In genomic region chr7:77698042-77698625, GRCh38 we compare ENCODE assay signal across 8 cellular contexts. TPM values are rescaled to one million over a fixed set of nuclear protein-coding genes. Genes with fewer than 3 reads are reported as not detected.
DNase-seq lines count a peak whose midpoint lies in the region; TF ChIP-seq lines count a peak whose summit lies in the region.

No MANE protein-coding gene starts in this region.

- H3K27ac Mint-ChIP-seq in activated naive CD4-positive, alpha-beta T cell treated with anti-CD3 and anti-CD28 coated beads, Interleukin-2, amount 50 U/mL, for 24 hours: no peak overlapping the region
- H3K27ac Mint-ChIP-seq in activated CD4-positive, alpha-beta memory T cell treated with anti-CD3 and anti-CD28 coated beads, Interleukin-2, amount 10 ng/mL, durations not matched to agents 7 days and 5 days: peak overlapping the region; percentile 71

- no peaks in the 10 kb centered on the region for H3K9me3 Mint-ChIP-seq in activated naive CD4-positive, alpha-beta T cell treated with anti-CD3 and anti-CD28 coated beads, Interleukin-2, amount 50 U/mL, for 24 hours
- peaks cover 2% of the 10 kb centered on the region for H3K9me3 Mint-ChIP-seq in activated CD4-positive, alpha-beta memory T cell treated with anti-CD3 and anti-CD28 coated beads, Interleukin-2, amount 10 ng/mL, durations not matched to agents 7 days and 5 days

- H3K27ac ChIP-seq in thyroid gland: peak overlapping the region; percentile 97 to 100 (median 97)

- H3K4me3 Mint-ChIP-seq in activated naive CD4-positive, alpha-beta T cell treated with anti-CD3 and anti-CD28 coated beads, Interleukin-2, amount 50 U/mL, for 24 hours: peak overlapping the region; percentile 92
- peak overlapping the region; percentile 98 for H3K4me3 Mint-ChIP-seq in activated CD4-positive, alpha-beta memory T cell treated with anti-CD3 and anti-CD28 coated beads, Interleukin-2, amount 10 ng/mL, durations not matched to agents 7 days and 5 days

- CTCF ChIA-PET in activated CD4-positive, alpha-beta memory T cell treated with anti-CD3 and anti-CD28 coated beads, Interleukin-2, amount 10 ng/mL, durations not matched to agents 7 days and 5 days (lab: Charles Lee): interaction anchor here (0.7 to 3.7 kb wide), 9 partner anchors 11 to 238 kb away, joined by 3 to 16 read pairs (median 5); partner anchors contain the start of genes PHTF2 and TMEM60

- H3K9me3 ChIP-seq in thyroid gland: no peaks in the 10 kb centered on the region

- H3K4me3 ChIP-seq in thyroid gland (replicated peaks in 1 of 3): peak overlapping the region in 2 of 3 donors; percentile 90 to 94

- no peaks in the 10 kb centered on the region for H3K27me3 ChIP-seq in thyroid gland

- H3K4me1 Mint-ChIP-seq in activated naive CD4-positive, alpha-beta T cell treated with anti-CD3 and anti-CD28 coated beads, Interleukin-2, amount 50 U/mL, for 24 hours: peaks cover 66% of the 10 kb centered on the region
- H3K4me1 Mint-ChIP-seq in activated CD4-positive, alpha-beta memory T cell treated with anti-CD3 and anti-CD28 coated beads, Interleukin-2, amount 10 ng/mL, durations not matched to agents 7 days and 5 days: peaks cover 57% of the 10 kb centered on the region

- peaks cover 27 to 31% of the 10 kb centered on the region in 2 donors for H3K4me1 ChIP-seq in thyroid gland

- H3K27me3 Mint-ChIP-seq in activated naive CD4-positive, alpha-beta T cell treated with anti-CD3 and anti-CD28 coated beads, Interleukin-2, amount 50 U/mL, for 24 hours: no peaks in the 10 kb centered on the region
- H3K27me3 Mint-ChIP-seq in activated CD4-positive, alpha-beta memory T cell treated with anti-CD3 and anti-CD28 coated beads, Interleukin-2, amount 10 ng/mL, durations not matched to agents 7 days and 5 days: no peaks in the 10 kb centered on the region

- H3K36me3 Mint-ChIP-seq in activated naive CD4-positive, alpha-beta T cell treated with anti-CD3 and anti-CD28 coated beads, Interleukin-2, amount 50 U/mL, for 24 hours: peaks cover 11% of the 10 kb centered on the region
- H3K36me3 Mint-ChIP-seq in activated CD4-positive, alpha-beta memory T cell treated with anti-CD3 and anti-CD28 coated beads, Interleukin-2, amount 10 ng/mL, durations not matched to agents 7 days and 5 days (ENCODE audit: low read depth): peaks cover 40% of the 10 kb centered on the region

- no peak for DNase-seq in activated naive CD4-positive, alpha-beta T cell treated with anti-CD3 and anti-CD28 coated beads, Interleukin-2, amount 50 U/mL, for 16 hours
- no peak for DNase-seq in activated CD4-positive, alpha-beta memory T cell treated with anti-CD3 and anti-CD28 coated beads, Interleukin-2, amount 10 ng/mL, durations not matched to agents 7 days and 5 days
- peak; percentile 42 for DNase-seq in inferior parietal cortex (ENCODE audit: extremely low spot score)
- DNase-seq in thyroid gland: no peak
- no peak for DNase-seq in stimulated activated CD4-positive, alpha-beta T cell treated with anti-CD3 and anti-CD28 coated beads, Interleukin-4, amount 100 ng/mL, for 4 hours
- DNase-seq in NCI-H510A treated with DMSO at 0.1 percent for 48 hours (lab: John Stamatoyannopoulos, UW): no peak
- no peak for DNase-seq in stimulated activated CD4-positive, alpha-beta T cell treated with anti-CD3 and anti-CD28 coated beads, Interleukin-4, amount 100 ng/mL, for 1 hour

- no peaks in the 10 kb centered on the region for H3K36me3 ChIP-seq in thyroid gland

- TF ChIP-seq POLR2A in thyroid gland (IDR thresholded peaks at IDR 0.05): no peak

- intact Hi-C loops in thyroid gland (cut with DNase I): no loop called here

- no peak for TF ChIP-seq CTCF in thyroid gland (IDR thresholded peaks at IDR 0.05)

- POLR2A ChIA-PET in activated CD4-positive, alpha-beta memory T cell treated with anti-CD3 and anti-CD28 coated beads, Interleukin-2, amount 10 ng/mL, durations not matched to agents 7 days and 5 days (lab: Charles Lee): interaction anchor here (1.0 to 3.0 kb wide), 8 partner anchors 11 to 133 kb away, joined by 3 to 23 read pairs (median 6); partner anchors contain the start of genes PHTF2 and TMEM60

RNA-seq across cellular contexts. Expression of gene RSBN1L, which starts 1.9 kb away (rescaled TPM):
- 10 to 100 TPM; 28.7 to 29.5 TPM for total RNA-seq in activated CD4-positive, alpha-beta memory T cell treated with anti-CD3 and anti-CD28 coated beads, Interleukin-2, amount 10 ng/mL, durations not matched to agents 7 days and 5 days
- 10 to 100 TPM; 30.6 to 43.9 (median 36.9) TPM for total RNA-seq in thyroid gland
